In the genomic region with DNA sequence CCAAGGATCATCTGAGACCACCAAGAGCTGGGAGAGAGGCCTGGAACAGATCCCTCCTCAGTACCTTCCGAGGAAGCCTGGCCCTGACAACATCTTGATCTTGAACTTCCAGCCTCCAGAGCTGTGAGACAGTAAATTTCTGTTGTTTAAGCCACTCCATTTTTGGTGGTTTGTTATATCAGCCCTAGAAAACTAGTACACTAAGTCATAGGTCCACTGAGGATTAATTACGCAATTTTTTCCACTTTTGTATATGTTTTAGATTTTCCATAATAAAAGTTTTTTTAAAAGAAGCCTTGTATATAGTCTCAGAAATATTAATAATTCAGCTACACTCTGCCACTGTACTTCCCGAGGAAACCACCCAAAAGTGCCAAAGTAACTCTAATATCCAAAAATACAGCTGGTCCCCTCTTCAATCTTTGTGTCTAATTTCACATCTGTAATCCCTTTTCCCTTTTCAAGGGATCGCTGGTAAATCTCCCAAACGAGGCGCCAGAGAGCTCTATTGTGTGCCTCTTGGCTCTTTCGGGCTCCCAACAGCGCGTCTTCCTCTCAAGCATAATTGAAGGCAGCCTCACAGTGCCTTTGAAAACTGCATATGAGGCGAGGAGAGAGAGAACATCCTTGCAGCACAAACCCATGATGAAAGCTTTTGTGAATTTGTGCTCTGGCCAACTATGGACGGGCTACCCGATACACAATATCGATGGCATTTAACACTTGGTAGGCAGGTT, we compare ENCODE assay signal across 11 cellular contexts. TPM values are rescaled to one million over a fixed set of nuclear protein-coding genes. Genes with fewer than 3 reads are reported as not detected.
DNase-seq lines count a peak whose midpoint lies in the region; ATAC-seq and TF ChIP-seq lines count a peak whose summit lies in the region.
"Had no signal": no experiment of that assay in that cellular context is flagged by ENCODE, and none has a peak within 500 bp of the region (broad histone marks: within the 10 kb centered on the region; RNA-seq: fewer than 3 reads in every experiment).

No MANE protein-coding gene starts in this region.

- ATAC-seq in HG02610 (IDR thresholded peaks at IDR 0.05; ENCODE audit: unreplicated experiment) = no peak
- ATAC-seq: activated T-cell treated with anti-CD3 and anti-CD28 coated beads, Interleukin-2, amount 50 U/mL, for 72 hours; stimulated activated naive B cell treated with anti-CD40 and anti-IgM and Interleukin-4, amounts not matched to agents 10 μg/mL and 1 μg/mL and 100 μg/mL, for 72 hours had no signal

- DNase-seq in NCI-H1105 (lab: John Stamatoyannopoulos, UW) = peak; percentile 13
- DNase-seq in cerebellum (ENCODE audit: low spot score) = peak; percentile 13
- DNase-seq in left kidney (ENCODE audit: low read depth, low spot score) = peak; percentile 10
- DNase-seq in MV-4-11 (lab: John Stamatoyannopoulos, UW) = no peak
- no peak for DNase-seq in RWPE1 (ENCODE audit: low spot score)
- DNase-seq in Kasumi-1 (lab: John Stamatoyannopoulos, UW) = no peak
- DNase-seq: activated T-cell treated with anti-CD3 and anti-CD28 coated beads, Interleukin-2, amount 50 U/mL, for 72 hours; stimulated activated naive B cell treated with anti-CD40 and anti-IgM and Interleukin-4, amounts not matched to agents 10 μg/mL and 1 μg/mL and 100 μg/mL, for 72 hours had no signal

- TF ChIP-seq CTCF in RWPE1 (conservative IDR thresholded peaks at IDR 0.05; ENCODE audit: low read depth) = no peak

- POLR2A ChIA-PET in RWPE1 (lab: Yijun Ruan, JAX; ENCODE audit: low non-redundant PET) = no interaction called here

- H3K27ac ChIP-seq in temporal lobe (ENCODE audit: low read depth, low read length) (peak overlapping the region; percentile 74), RWPE1 (no peak overlapping the region)
- H3K27ac ChIP-seq: HL-60 had no signal

- CTCF ChIA-PET in RWPE1 (lab: Yijun Ruan, JAX) = no interaction called here

RNA-seq across cellular contexts. Expression of a gene that starts 32.7 kb away (rescaled TPM):
- total RNA-seq in cerebellum = 25.2 TPM
- total RNA-seq in temporal lobe = 22.9 TPM

Comparison
In these comparisons a context has a peak if more than half of its experiments do, and no peak if none do; other contexts are left out.
1. DNase-seq: peak in NCI-H1105 (single experiment), cerebellum (single experiment) and left kidney (single experiment); none in MV-4-11 (single experiment), RWPE1 (single experiment) and Kasumi-1 (0 of 2).